Comparison of ENCODE assay signal across 1 cellular context in genomic region chr12:108689314-108690190, GRCh38.
TF ChIP-seq lines count a peak whose summit lies in the region.

No MANE protein-coding gene starts in this region.

TF ChIP-seq in K562, 482 proteins besides CTCF, POLR2A, EP300 and RAD21 (continued from another document and continues in another):
- TF ChIP-seq MGA (IDR thresholded peaks at IDR 0.05): 0 out of 2 replicates have a peak, but pooled peaks have one; percentile 13
- TF ChIP-seq EHMT2 (IDR thresholded peaks at IDR 0.05): 0 out of 2 replicates have a peak, but pooled peaks have one; percentile 40
- TF ChIP-seq POLR3G (IDR thresholded peaks at IDR 0.05; ENCODE audit: extremely low read depth, insufficient read length, insufficient replicate concordance): no peak
- TF ChIP-seq ZNF280B (CRISPR knock-in tag; IDR thresholded peaks at IDR 0.05): no peak
- TF ChIP-seq NFE2L1 (tag; IDR thresholded peaks at IDR 0.05; ENCODE audit: borderline replicate concordance, low read depth): no peak
- TF ChIP-seq LARP7 (IDR thresholded peaks at IDR 0.05): no peak
- TF ChIP-seq TAF15 (IDR thresholded peaks at IDR 0.05; ENCODE audit: low read depth, low read length): no peak
- no peak for TF ChIP-seq ZNF408 (CRISPR knock-in tag; IDR thresholded peaks at IDR 0.05; ENCODE audit: low read depth)
- peak; percentile 40; the same call in 1 of the 2 replicates for TF ChIP-seq TOE1 (IDR thresholded peaks at IDR 0.05; ENCODE audit: borderline replicate concordance)
- no peak for TF ChIP-seq TOE1 (CRISPR knock-in tag; IDR thresholded peaks at IDR 0.05; ENCODE audit: borderline replicate concordance, low read depth)
- no peak for TF ChIP-seq SNRNP70 (optimal IDR thresholded peaks at IDR 0.05; ENCODE audit: low read depth, low read length)
- TF ChIP-seq SRF (CRISPR knock-in tag; IDR thresholded peaks at IDR 0.05): peak in 1 of 2 experiments; percentile 23; a peak in 1 of 4 replicates
- TF ChIP-seq MAX (CRISPR knock-in tag; IDR thresholded peaks at IDR 0.05): no peak
- TF ChIP-seq CBX2 (IDR thresholded peaks at IDR 0.05; ENCODE audit: insufficient read depth, low read length, poor library complexity, severe bottlenecking): no peak
- no peak for TF ChIP-seq STAT6 (CRISPR knock-in tag; IDR thresholded peaks at IDR 0.05)
- TF ChIP-seq NCOA2 (IDR thresholded peaks at IDR 0.05; ENCODE audit: partially characterized antibody in 2 of 2): no peak
- no peak for TF ChIP-seq SP2 (IDR thresholded peaks at IDR 0.05; ENCODE audit: extremely low read depth, low read depth, low read length, poor library complexity, severe bottlenecking)
- TF ChIP-seq HES1 (IDR thresholded peaks at IDR 0.05; ENCODE audit: low read depth): no peak; the same call in 1 of the 2 replicates
- TF ChIP-seq CCNT2 (IDR thresholded peaks at IDR 0.05; ENCODE audit: borderline replicate concordance, extremely low read depth, insufficient read length, low read depth, low read length): peak; percentile 44
- TF ChIP-seq UBTF (IDR thresholded peaks at IDR 0.05; ENCODE audit: borderline replicate concordance in 1 of 2, low read depth in 2 of 2, low read length in 2 of 2): 0 out of 4 replicates have a peak, but pooled peaks of 1 of the 2 experiments have one; percentile 50
- no peak for TF ChIP-seq ZNF197 (CRISPR knock-in tag; IDR thresholded peaks at IDR 0.05; ENCODE audit: low read depth)
- no peak for TF ChIP-seq RBFOX2 (IDR thresholded peaks at IDR 0.05; ENCODE audit: low read depth, low read length)
- no peak for TF ChIP-seq ATF1 (CRISPR knock-in tag; IDR thresholded peaks at IDR 0.05)
- peak; percentile 9; the same call in 1 of the 2 replicates for TF ChIP-seq ATF1 (tag; IDR thresholded peaks at IDR 0.05)
- TF ChIP-seq MXD1 (CRISPR knock-in tag; IDR thresholded peaks at IDR 0.05; ENCODE audit: borderline replicate concordance, poor library complexity, severe bottlenecking): no peak
- TF ChIP-seq NCOR1 (IDR thresholded peaks at IDR 0.05): peak; percentile 91
- no peak for TF ChIP-seq BCL6 (CRISPR knock-in tag; IDR thresholded peaks at IDR 0.05)
- no peak for TF ChIP-seq ESRRB (CRISPR knock-in tag; IDR thresholded peaks at IDR 0.05; ENCODE audit: borderline replicate concordance)
- TF ChIP-seq BHLHE40 (IDR thresholded peaks at IDR 0.05; ENCODE audit: low read length): peak; percentile 48; the same call in 1 of the 2 replicates
- TF ChIP-seq ETV1 (tag; conservative IDR thresholded peaks at IDR 0.05; ENCODE audit: low read depth): no peak; the same call in 1 of the 2 replicates
- TF ChIP-seq HDAC6 (IDR thresholded peaks at IDR 0.05; ENCODE audit: low read depth, low read length): no peak
- TF ChIP-seq ZBTB1 (CRISPR knock-in tag; IDR thresholded peaks at IDR 0.05; ENCODE audit: borderline replicate concordance, low read depth): no peak
- no peak for TF ChIP-seq ZNF589 (CRISPR knock-in tag; IDR thresholded peaks at IDR 0.05; ENCODE audit: low read depth)
- TF ChIP-seq PPARD (CRISPR knock-in tag; IDR thresholded peaks at IDR 0.05): no peak
- TF ChIP-seq IRF9 (tag; IDR thresholded peaks at IDR 0.05): no peak
- TF ChIP-seq ZNF764 (CRISPR knock-in tag; IDR thresholded peaks at IDR 0.05; ENCODE audit: low read depth): no peak
- TF ChIP-seq ZNF143 (CRISPR knock-in tag; IDR thresholded peaks at IDR 0.05): no peak
- TF ChIP-seq NCOA6 (IDR thresholded peaks at IDR 0.05): no peak; the same call in 1 of the 2 replicates
- TF ChIP-seq KDM1A (IDR thresholded peaks at IDR 0.05): peak; percentile 89 to 90
- no peak for TF ChIP-seq KLF10 (CRISPR knock-in tag; IDR thresholded peaks at IDR 0.05)
- TF ChIP-seq SMAD3 (CRISPR knock-in tag; conservative IDR thresholded peaks at IDR 0.05): peak; percentile 48
- TF ChIP-seq XRCC3 (IDR thresholded peaks at IDR 0.05): no peak
